ENCODE assay signal across 1 cellular context in the genomic region with DNA sequence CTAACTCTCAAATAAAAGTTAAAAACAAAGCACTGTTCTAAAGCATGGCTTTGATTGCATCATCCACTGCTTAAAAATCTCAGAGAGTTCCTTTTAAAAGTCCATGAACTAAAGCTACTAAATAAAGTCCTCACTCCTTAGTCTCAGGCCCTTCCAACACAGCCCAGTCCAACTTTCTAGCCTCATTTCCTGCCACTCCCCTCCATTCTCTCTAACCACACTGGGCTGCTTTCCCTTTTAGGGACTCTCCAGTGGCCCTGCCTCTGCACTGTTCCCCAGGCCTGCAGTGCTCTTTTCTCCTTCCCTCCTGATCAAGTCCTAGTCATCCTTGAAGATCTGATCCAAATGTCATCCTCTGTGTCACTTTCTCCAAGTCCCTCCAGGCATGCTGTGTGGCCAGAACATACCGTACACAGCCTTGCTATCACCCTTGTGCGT.
A peak's percentile ranks its signal among the peaks of the same experiment; 100 is the strongest.
TF ChIP-seq lines count a peak whose summit lies in the region.

No MANE protein-coding gene starts in this region.

TF ChIP-seq in K562, 482 proteins besides CTCF, POLR2A, EP300 and RAD21 (continued from another document and continues in another):
- no peak for TF ChIP-seq GATAD2A (IDR thresholded peaks at IDR 0.05)
- TF ChIP-seq, protein P1, sequence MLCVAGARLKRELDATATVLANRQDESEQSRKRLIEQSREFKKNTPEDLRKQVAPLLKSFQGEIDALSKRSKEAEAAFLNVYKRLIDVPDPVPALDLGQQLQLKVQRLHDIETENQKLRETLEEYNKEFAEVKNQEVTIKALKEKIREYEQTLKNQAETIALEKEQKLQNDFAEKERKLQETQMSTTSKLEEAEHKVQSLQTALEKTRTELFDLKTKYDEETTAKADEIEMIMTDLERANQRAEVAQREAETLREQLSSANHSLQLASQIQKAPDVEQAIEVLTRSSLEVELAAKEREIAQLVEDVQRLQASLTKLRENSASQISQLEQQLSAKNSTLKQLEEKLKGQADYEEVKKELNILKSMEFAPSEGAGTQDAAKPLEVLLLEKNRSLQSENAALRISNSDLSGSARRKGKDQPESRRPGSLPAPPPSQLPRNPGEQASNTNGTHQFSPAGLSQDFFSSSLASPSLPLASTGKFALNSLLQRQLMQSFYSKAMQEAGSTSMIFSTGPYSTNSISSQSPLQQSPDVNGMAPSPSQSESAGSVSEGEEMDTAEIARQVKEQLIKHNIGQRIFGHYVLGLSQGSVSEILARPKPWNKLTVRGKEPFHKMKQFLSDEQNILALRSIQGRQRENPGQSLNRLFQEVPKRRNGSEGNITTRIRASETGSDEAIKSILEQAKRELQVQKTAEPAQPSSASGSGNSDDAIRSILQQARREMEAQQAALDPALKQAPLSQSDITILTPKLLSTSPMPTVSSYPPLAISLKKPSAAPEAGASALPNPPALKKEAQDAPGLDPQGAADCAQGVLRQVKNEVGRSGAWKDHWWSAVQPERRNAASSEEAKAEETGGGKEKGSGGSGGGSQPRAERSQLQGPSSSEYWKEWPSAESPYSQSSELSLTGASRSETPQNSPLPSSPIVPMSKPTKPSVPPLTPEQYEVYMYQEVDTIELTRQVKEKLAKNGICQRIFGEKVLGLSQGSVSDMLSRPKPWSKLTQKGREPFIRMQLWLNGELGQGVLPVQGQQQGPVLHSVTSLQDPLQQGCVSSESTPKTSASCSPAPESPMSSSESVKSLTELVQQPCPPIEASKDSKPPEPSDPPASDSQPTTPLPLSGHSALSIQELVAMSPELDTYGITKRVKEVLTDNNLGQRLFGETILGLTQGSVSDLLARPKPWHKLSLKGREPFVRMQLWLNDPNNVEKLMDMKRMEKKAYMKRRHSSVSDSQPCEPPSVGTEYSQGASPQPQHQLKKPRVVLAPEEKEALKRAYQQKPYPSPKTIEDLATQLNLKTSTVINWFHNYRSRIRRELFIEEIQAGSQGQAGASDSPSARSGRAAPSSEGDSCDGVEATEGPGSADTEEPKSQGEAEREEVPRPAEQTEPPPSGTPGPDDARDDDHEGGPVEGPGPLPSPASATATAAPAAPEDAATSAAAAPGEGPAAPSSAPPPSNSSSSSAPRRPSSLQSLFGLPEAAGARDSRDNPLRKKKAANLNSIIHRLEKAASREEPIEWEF (CRISPR knock-in tag; IDR thresholded peaks at IDR 0.05) = no peak
- TF ChIP-seq CC2D1A (IDR thresholded peaks at IDR 0.05) = no peak
- no peak for TF ChIP-seq U2AF2 (optimal IDR thresholded peaks at IDR 0.05; ENCODE audit: low read depth, low read length)
- no peak for TF ChIP-seq SIN3B (IDR thresholded peaks at IDR 0.05; ENCODE audit: low read depth)
- no peak for TF ChIP-seq SREBF1 (IDR thresholded peaks at IDR 0.05; ENCODE audit: borderline replicate concordance, low read depth, low read length)
- no peak for TF ChIP-seq GABPB2 (CRISPR knock-in tag; conservative IDR thresholded peaks at IDR 0.05)
- no peak for TF ChIP-seq CTBP1 (IDR thresholded peaks at IDR 0.05; ENCODE audit: borderline replicate concordance)
- TF ChIP-seq, protein P2, sequence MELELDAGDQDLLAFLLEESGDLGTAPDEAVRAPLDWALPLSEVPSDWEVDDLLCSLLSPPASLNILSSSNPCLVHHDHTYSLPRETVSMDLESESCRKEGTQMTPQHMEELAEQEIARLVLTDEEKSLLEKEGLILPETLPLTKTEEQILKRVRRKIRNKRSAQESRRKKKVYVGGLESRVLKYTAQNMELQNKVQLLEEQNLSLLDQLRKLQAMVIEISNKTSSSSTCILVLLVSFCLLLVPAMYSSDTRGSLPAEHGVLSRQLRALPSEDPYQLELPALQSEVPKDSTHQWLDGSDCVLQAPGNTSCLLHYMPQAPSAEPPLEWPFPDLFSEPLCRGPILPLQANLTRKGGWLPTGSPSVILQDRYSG (tag; conservative IDR thresholded peaks at IDR 0.05; ENCODE audit: low read depth) = no peak
- TF ChIP-seq ZNF589 (CRISPR knock-in tag; IDR thresholded peaks at IDR 0.05; ENCODE audit: low read depth) = peak; percentile 68
- TF ChIP-seq, protein P3, sequence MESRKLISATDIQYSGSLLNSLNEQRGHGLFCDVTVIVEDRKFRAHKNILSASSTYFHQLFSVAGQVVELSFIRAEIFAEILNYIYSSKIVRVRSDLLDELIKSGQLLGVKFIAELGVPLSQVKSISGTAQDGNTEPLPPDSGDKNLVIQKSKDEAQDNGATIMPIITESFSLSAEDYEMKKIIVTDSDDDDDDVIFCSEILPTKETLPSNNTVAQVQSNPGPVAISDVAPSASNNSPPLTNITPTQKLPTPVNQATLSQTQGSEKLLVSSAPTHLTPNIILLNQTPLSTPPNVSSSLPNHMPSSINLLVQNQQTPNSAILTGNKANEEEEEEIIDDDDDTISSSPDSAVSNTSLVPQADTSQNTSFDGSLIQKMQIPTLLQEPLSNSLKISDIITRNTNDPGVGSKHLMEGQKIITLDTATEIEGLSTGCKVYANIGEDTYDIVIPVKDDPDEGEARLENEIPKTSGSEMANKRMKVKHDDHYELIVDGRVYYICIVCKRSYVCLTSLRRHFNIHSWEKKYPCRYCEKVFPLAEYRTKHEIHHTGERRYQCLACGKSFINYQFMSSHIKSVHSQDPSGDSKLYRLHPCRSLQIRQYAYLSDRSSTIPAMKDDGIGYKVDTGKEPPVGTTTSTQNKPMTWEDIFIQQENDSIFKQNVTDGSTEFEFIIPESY (CRISPR knock-in tag; IDR thresholded peaks at IDR 0.05) = no peak
- TF ChIP-seq CREB1 (IDR thresholded peaks at IDR 0.05) = no peak
- TF ChIP-seq CREB1 (CRISPR knock-in tag; IDR thresholded peaks at IDR 0.05) = no peak
- no peak for TF ChIP-seq ZFP36 (IDR thresholded peaks at IDR 0.05; ENCODE audit: low read depth, low read length, partially characterized antibody)
- TF ChIP-seq ETV1 (tag; conservative IDR thresholded peaks at IDR 0.05; ENCODE audit: low read depth) = peak; percentile 55
- no peak for TF ChIP-seq ARNT (IDR thresholded peaks at IDR 0.05)
- TF ChIP-seq, protein P4, sequence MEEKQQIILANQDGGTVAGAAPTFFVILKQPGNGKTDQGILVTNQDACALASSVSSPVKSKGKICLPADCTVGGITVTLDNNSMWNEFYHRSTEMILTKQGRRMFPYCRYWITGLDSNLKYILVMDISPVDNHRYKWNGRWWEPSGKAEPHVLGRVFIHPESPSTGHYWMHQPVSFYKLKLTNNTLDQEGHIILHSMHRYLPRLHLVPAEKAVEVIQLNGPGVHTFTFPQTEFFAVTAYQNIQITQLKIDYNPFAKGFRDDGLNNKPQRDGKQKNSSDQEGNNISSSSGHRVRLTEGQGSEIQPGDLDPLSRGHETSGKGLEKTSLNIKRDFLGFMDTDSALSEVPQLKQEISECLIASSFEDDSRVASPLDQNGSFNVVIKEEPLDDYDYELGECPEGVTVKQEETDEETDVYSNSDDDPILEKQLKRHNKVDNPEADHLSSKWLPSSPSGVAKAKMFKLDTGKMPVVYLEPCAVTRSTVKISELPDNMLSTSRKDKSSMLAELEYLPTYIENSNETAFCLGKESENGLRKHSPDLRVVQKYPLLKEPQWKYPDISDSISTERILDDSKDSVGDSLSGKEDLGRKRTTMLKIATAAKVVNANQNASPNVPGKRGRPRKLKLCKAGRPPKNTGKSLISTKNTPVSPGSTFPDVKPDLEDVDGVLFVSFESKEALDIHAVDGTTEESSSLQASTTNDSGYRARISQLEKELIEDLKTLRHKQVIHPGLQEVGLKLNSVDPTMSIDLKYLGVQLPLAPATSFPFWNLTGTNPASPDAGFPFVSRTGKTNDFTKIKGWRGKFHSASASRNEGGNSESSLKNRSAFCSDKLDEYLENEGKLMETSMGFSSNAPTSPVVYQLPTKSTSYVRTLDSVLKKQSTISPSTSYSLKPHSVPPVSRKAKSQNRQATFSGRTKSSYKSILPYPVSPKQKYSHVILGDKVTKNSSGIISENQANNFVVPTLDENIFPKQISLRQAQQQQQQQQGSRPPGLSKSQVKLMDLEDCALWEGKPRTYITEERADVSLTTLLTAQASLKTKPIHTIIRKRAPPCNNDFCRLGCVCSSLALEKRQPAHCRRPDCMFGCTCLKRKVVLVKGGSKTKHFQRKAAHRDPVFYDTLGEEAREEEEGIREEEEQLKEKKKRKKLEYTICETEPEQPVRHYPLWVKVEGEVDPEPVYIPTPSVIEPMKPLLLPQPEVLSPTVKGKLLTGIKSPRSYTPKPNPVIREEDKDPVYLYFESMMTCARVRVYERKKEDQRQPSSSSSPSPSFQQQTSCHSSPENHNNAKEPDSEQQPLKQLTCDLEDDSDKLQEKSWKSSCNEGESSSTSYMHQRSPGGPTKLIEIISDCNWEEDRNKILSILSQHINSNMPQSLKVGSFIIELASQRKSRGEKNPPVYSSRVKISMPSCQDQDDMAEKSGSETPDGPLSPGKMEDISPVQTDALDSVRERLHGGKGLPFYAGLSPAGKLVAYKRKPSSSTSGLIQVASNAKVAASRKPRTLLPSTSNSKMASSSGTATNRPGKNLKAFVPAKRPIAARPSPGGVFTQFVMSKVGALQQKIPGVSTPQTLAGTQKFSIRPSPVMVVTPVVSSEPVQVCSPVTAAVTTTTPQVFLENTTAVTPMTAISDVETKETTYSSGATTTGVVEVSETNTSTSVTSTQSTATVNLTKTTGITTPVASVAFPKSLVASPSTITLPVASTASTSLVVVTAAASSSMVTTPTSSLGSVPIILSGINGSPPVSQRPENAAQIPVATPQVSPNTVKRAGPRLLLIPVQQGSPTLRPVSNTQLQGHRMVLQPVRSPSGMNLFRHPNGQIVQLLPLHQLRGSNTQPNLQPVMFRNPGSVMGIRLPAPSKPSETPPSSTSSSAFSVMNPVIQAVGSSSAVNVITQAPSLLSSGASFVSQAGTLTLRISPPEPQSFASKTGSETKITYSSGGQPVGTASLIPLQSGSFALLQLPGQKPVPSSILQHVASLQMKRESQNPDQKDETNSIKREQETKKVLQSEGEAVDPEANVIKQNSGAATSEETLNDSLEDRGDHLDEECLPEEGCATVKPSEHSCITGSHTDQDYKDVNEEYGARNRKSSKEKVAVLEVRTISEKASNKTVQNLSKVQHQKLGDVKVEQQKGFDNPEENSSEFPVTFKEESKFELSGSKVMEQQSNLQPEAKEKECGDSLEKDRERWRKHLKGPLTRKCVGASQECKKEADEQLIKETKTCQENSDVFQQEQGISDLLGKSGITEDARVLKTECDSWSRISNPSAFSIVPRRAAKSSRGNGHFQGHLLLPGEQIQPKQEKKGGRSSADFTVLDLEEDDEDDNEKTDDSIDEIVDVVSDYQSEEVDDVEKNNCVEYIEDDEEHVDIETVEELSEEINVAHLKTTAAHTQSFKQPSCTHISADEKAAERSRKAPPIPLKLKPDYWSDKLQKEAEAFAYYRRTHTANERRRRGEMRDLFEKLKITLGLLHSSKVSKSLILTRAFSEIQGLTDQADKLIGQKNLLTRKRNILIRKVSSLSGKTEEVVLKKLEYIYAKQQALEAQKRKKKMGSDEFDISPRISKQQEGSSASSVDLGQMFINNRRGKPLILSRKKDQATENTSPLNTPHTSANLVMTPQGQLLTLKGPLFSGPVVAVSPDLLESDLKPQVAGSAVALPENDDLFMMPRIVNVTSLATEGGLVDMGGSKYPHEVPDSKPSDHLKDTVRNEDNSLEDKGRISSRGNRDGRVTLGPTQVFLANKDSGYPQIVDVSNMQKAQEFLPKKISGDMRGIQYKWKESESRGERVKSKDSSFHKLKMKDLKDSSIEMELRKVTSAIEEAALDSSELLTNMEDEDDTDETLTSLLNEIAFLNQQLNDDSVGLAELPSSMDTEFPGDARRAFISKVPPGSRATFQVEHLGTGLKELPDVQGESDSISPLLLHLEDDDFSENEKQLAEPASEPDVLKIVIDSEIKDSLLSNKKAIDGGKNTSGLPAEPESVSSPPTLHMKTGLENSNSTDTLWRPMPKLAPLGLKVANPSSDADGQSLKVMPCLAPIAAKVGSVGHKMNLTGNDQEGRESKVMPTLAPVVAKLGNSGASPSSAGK (IDR thresholded peaks at IDR 0.05) = no peak
- no peak for TF ChIP-seq BMI1 (IDR thresholded peaks at IDR 0.05; ENCODE audit: low read length)
- TF ChIP-seq LARP7 (IDR thresholded peaks at IDR 0.05) = no peak
- no peak for TF ChIP-seq YY1 (IDR thresholded peaks at IDR 0.05; ENCODE audit: borderline replicate concordance in 1 of 3, control insufficient read depth in 1 of 3, extremely low read depth in 1 of 3, insufficient read depth in 3 of 3, insufficient read length in 1 of 3, insufficient replicate concordance in 2 of 3, low read depth in 1 of 3, low read length in 2 of 3)
- no peak for TF ChIP-seq ZNF696 (CRISPR knock-in tag; conservative IDR thresholded peaks at IDR 0.05)
- TF ChIP-seq ESRRB (CRISPR knock-in tag; IDR thresholded peaks at IDR 0.05; ENCODE audit: borderline replicate concordance) = no peak
- no peak for TF ChIP-seq KLF1 (tag; IDR thresholded peaks at IDR 0.05)
- no peak for TF ChIP-seq COPS2 (conservative IDR thresholded peaks at IDR 0.05)
- no peak for TF ChIP-seq FOXK2 (conservative IDR thresholded peaks at IDR 0.05 in 1 of 2, IDR thresholded peaks at IDR 0.05 in 1 of 2; ENCODE audit: low read depth in 2 of 2)
- TF ChIP-seq, protein P5, sequence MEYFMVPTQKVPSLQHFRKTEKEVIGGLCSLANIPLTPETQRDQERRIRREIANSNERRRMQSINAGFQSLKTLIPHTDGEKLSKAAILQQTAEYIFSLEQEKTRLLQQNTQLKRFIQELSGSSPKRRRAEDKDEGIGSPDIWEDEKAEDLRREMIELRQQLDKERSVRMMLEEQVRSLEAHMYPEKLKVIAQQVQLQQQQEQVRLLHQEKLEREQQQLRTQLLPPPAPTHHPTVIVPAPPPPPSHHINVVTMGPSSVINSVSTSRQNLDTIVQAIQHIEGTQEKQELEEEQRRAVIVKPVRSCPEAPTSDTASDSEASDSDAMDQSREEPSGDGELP (CRISPR knock-in tag; IDR thresholded peaks at IDR 0.05; ENCODE audit: borderline replicate concordance) = no peak
- TF ChIP-seq, protein P6, sequence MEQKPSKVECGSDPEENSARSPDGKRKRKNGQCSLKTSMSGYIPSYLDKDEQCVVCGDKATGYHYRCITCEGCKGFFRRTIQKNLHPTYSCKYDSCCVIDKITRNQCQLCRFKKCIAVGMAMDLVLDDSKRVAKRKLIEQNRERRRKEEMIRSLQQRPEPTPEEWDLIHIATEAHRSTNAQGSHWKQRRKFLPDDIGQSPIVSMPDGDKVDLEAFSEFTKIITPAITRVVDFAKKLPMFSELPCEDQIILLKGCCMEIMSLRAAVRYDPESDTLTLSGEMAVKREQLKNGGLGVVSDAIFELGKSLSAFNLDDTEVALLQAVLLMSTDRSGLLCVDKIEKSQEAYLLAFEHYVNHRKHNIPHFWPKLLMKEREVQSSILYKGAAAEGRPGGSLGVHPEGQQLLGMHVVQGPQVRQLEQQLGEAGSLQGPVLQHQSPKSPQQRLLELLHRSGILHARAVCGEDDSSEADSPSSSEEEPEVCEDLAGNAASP (IDR thresholded peaks at IDR 0.05) = no peak
- no peak for TF ChIP-seq BACH1 (tag; IDR thresholded peaks at IDR 0.05)
- 0 out of 2 replicates have a peak, but pooled peaks have one; percentile 21 for TF ChIP-seq ZNF766 (CRISPR knock-in tag; conservative IDR thresholded peaks at IDR 0.05)
- no peak for TF ChIP-seq PHB2 (IDR thresholded peaks at IDR 0.05; ENCODE audit: low read depth)
- TF ChIP-seq CBX3 (IDR thresholded peaks at IDR 0.05; ENCODE audit: borderline replicate concordance in 1 of 2, low read length in 2 of 2) = no peak
- TF ChIP-seq PTBP1 (IDR thresholded peaks at IDR 0.05; ENCODE audit: low read depth, low read length) = no peak
- TF ChIP-seq, protein P7, sequence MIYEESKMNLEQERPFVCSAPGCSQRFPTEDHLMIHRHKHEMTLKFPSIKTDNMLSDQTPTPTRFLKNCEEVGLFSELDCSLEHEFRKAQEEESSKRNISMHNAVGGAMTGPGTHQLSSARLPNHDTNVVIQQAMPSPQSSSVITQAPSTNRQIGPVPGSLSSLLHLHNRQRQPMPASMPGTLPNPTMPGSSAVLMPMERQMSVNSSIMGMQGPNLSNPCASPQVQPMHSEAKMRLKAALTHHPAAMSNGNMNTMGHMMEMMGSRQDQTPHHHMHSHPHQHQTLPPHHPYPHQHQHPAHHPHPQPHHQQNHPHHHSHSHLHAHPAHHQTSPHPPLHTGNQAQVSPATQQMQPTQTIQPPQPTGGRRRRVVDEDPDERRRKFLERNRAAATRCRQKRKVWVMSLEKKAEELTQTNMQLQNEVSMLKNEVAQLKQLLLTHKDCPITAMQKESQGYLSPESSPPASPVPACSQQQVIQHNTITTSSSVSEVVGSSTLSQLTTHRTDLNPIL (CRISPR knock-in tag; IDR thresholded peaks at IDR 0.05) = no peak
